In the genomic region with DNA sequence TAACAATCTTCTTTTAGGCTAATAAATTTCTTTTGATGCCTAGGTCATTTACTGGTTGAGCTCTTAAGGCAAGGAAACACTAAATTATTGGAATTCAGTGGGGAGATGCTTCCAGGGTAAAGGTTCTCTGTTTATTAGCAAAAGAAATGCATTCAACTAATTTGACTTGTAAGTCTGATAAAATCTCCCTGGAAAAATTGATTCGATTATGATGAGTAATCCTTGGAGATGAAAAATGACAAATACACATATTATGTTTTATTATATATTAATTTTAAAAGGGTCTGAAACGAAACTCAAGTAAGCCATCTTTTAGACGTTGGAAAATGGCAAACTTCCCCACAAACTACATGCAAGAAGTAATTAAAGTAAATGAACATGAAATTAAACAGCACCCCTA, we compare ENCODE assay signal across 18 cellular contexts.
"Had no signal": no experiment of that assay in that cellular context is flagged by ENCODE, and none has a peak within 500 bp of the region (broad histone marks: within the 10 kb centered on the region; RNA-seq: fewer than 3 reads in every experiment).

No MANE protein-coding gene starts in this region.

- DNase-seq: effector memory CD4-positive, alpha-beta T cell; heart right ventricle; islet precursor cell; mesenchymal stem cell; naive B cell; psoas muscle; retina; spleen; stimulated activated CD4-positive, alpha-beta T cell treated with anti-CD3 and anti-CD28 coated beads, Interleukin-15, amount 100 ng/mL, for 24 hours; stimulated activated CD4-positive, alpha-beta T cell treated with anti-CD3 and anti-CD28 coated beads, Interleukin-1b, Interleukin-23, amount 100 ng/mL, for 48 hours; stimulated activated CD4-positive, alpha-beta T cell treated with anti-CD3 and anti-CD28 coated beads, Interleukin-4, amount 100 ng/mL, for 24 hours; tibial artery; upper lobe of right lung had no signal

- H3K27me3 ChIP-seq: heart right ventricle, spleen, tibial artery, upper lobe of right lung, vagina had no signal

- H3K27ac ChIP-seq: psoas muscle, spleen, vagina had no signal

- H3K9me3 ChIP-seq: heart right ventricle, psoas muscle, spleen, tibial artery, upper lobe of right lung, vagina had no signal

- ATAC-seq: esophagus mucosa; sciatic nerve; stimulated activated memory B cell treated with anti-CD40 and anti-IgM and Interleukin-4, amounts not matched to agents 10 μg/mL and 1 μg/mL and 100 μg/mL, for 72 hours had no signal

- H3K4me3 ChIP-seq: heart right ventricle, lung, psoas muscle, spleen, tibial artery, upper lobe of right lung, vagina had no signal

- H3K36me3 ChIP-seq: heart right ventricle, spleen, tibial artery, upper lobe of right lung, vagina had no signal
